23 cellular contexts compared by ENCODE assay signal in genomic region chr13:34066344-34066743, GRCh38.
"Had no signal": no experiment of that assay in that cellular context is flagged by ENCODE, and none has a peak within 500 bp of the region (broad histone marks: within the 10 kb centered on the region; RNA-seq: fewer than 3 reads in every experiment).

No MANE protein-coding gene starts in this region.

- H3K27ac ChIP-seq: gastroesophageal sphincter, hepatocyte, right atrium auricular region, spleen, suprapubic skin, tibial artery had no signal

- H3K79me2 ChIP-seq: hepatocyte had no signal

- H3K4me3 Mint-ChIP-seq: activated CD4-positive, alpha-beta T cell treated with anti-CD3 and anti-CD28 coated beads for 36 hours; activated CD8-positive, alpha-beta memory T cell treated with anti-CD3 and anti-CD28 coated beads, Interleukin-2, amount 10 ng/mL, durations not matched to agents 7 days and 5 days; activated CD8-positive, alpha-beta T cell treated with anti-CD3 and anti-CD28 coated beads, Interleukin-2, amount 10 ng/mL, durations not matched to agents 7 days and 5 days; activated naive CD4-positive, alpha-beta T cell treated with anti-CD3 and anti-CD28 coated beads, Interleukin-2, amount 50 U/mL, for 24 hours; activated naive CD8-positive, alpha-beta T cell treated with anti-CD3 and anti-CD28 coated beads, Interleukin-2, amount 50 U/mL, for 24 hours; dendritic cell treated with granulocyte-macrophage colony-stimulating factor and Interleukin-4, amounts not matched to agents 40 ng/mL and 50 ng/mL, for 4 days; memory B cell; natural killer cell; T-helper 2 cell treated with Interferon-gamma antibody and Interleukin-4, amounts not matched to agents 5 μg/mL and 100 μg/mL, for 36 hours had no signal

- H3K4me3 ChIP-seq: gastroesophageal sphincter, hepatocyte, right atrium auricular region, spleen, suprapubic skin, tibial artery had no signal

- H3K27me3 Mint-ChIP-seq: activated CD8-positive, alpha-beta memory T cell treated with anti-CD3 and anti-CD28 coated beads, Interleukin-2, amount 10 ng/mL, durations not matched to agents 7 days and 5 days; dendritic cell treated with granulocyte-macrophage colony-stimulating factor and Interleukin-4, amounts not matched to agents 40 ng/mL and 50 ng/mL, for 4 days; memory B cell had no signal

- H3K4me1 Mint-ChIP-seq: activated CD4-positive, alpha-beta T cell treated with anti-CD3 and anti-CD28 coated beads for 36 hours; activated CD8-positive, alpha-beta memory T cell treated with anti-CD3 and anti-CD28 coated beads, Interleukin-2, amount 10 ng/mL, durations not matched to agents 7 days and 5 days; activated naive CD4-positive, alpha-beta T cell treated with anti-CD3 and anti-CD28 coated beads, Interleukin-2, amount 50 U/mL, for 24 hours; activated naive CD8-positive, alpha-beta T cell treated with anti-CD3 and anti-CD28 coated beads, Interleukin-2, amount 50 U/mL, for 24 hours; memory B cell; natural killer cell had no signal

- H3K36me3 Mint-ChIP-seq: activated CD8-positive, alpha-beta memory T cell treated with anti-CD3 and anti-CD28 coated beads, Interleukin-2, amount 10 ng/mL, durations not matched to agents 7 days and 5 days; activated naive CD4-positive, alpha-beta T cell treated with anti-CD3 and anti-CD28 coated beads, Interleukin-2, amount 50 U/mL, for 24 hours; memory B cell; natural killer cell had no signal

- H3K27me3 ChIP-seq: gastroesophageal sphincter, hepatocyte, right atrium auricular region, spleen, suprapubic skin, tibial artery had no signal

- H3K27ac Mint-ChIP-seq: activated CD4-positive, alpha-beta T cell treated with anti-CD3 and anti-CD28 coated beads for 36 hours; activated CD8-positive, alpha-beta memory T cell treated with anti-CD3 and anti-CD28 coated beads, Interleukin-2, amount 10 ng/mL, durations not matched to agents 7 days and 5 days; activated CD8-positive, alpha-beta T cell treated with anti-CD3 and anti-CD28 coated beads, Interleukin-2, amount 10 ng/mL, durations not matched to agents 7 days and 5 days; activated naive CD4-positive, alpha-beta T cell treated with anti-CD3 and anti-CD28 coated beads, Interleukin-2, amount 50 U/mL, for 24 hours; activated naive CD8-positive, alpha-beta T cell treated with anti-CD3 and anti-CD28 coated beads, Interleukin-2, amount 50 U/mL, for 24 hours; activated T-helper 2 cell treated with anti-CD3 and anti-CD28 coated beads, Interferon-gamma antibody, Interleukin-2, Interleukin-4, amounts not matched to agents 10 μg/mL and 5 μg/mL and 100 μg/mL, durations not matched to agents 14 hours and 24 hours and 36 hours; dendritic cell treated with granulocyte-macrophage colony-stimulating factor and Interleukin-4, amounts not matched to agents 40 ng/mL and 50 ng/mL, for 4 days; memory B cell; natural killer cell; T-helper 2 cell treated with Interferon-gamma antibody and Interleukin-4, amounts not matched to agents 5 μg/mL and 100 μg/mL, for 36 hours had no signal

- H3K9me3 ChIP-seq: gastroesophageal sphincter, right atrium auricular region, spleen, suprapubic skin, tibial artery had no signal

- DNase-seq: activated CD4-positive, alpha-beta T cell treated with anti-CD3 and anti-CD28 coated beads for 36 hours; activated CD4-positive, CD25-positive, alpha-beta regulatory T cell; activated CD8-positive, alpha-beta memory T cell treated with anti-CD3 and anti-CD28 coated beads, Interleukin-2, amount 10 ng/mL, durations not matched to agents 7 days and 5 days; activated CD8-positive, alpha-beta T cell treated with anti-CD3 and anti-CD28 coated beads, Interleukin-2, amount 10 ng/mL, durations not matched to agents 7 days and 5 days; activated naive CD8-positive, alpha-beta T cell treated with anti-CD3 and anti-CD28 coated beads, Interleukin-2, amount 50 U/mL, for 24 hours; activated T-cell treated with anti-CD3 and anti-CD28 coated beads, Interleukin-2, amount 50 U/mL, for 48 hours; amygdala; central memory CD4-positive, alpha-beta T cell; left colon; natural killer cell; spleen; stimulated activated naive CD4-positive, alpha-beta T cell; T-helper 1 cell; tibial artery had no signal

- H3K36me3 ChIP-seq: gastroesophageal sphincter, right atrium auricular region, spleen, suprapubic skin, tibial artery had no signal

- H3K4me1 ChIP-seq: gastroesophageal sphincter, right atrium auricular region, spleen, tibial artery had no signal

- H3K9me3 Mint-ChIP-seq: activated naive CD4-positive, alpha-beta T cell treated with anti-CD3 and anti-CD28 coated beads, Interleukin-2, amount 50 U/mL, for 24 hours; activated naive CD8-positive, alpha-beta T cell treated with anti-CD3 and anti-CD28 coated beads, Interleukin-2, amount 50 U/mL, for 24 hours; activated T-helper 2 cell treated with anti-CD3 and anti-CD28 coated beads, Interferon-gamma antibody, Interleukin-2, Interleukin-4, amounts not matched to agents 10 μg/mL and 5 μg/mL and 100 μg/mL, durations not matched to agents 14 hours and 24 hours and 36 hours; dendritic cell treated with granulocyte-macrophage colony-stimulating factor and Interleukin-4, amounts not matched to agents 40 ng/mL and 50 ng/mL, for 4 days; T-helper 2 cell treated with Interferon-gamma antibody and Interleukin-4, amounts not matched to agents 5 μg/mL and 100 μg/mL, for 36 hours had no signal

- H3K4me2 ChIP-seq: hepatocyte had no signal

- H2AFZ ChIP-seq: hepatocyte had no signal

- ATAC-seq: activated CD4-positive, alpha-beta T cell treated with anti-CD3 and anti-CD28 coated beads for 36 hours; activated CD8-positive, alpha-beta memory T cell treated with anti-CD3 and anti-CD28 coated beads, Interleukin-2, amount 10 ng/mL, durations not matched to agents 7 days and 5 days; activated CD8-positive, alpha-beta T cell treated with anti-CD3 and anti-CD28 coated beads, Interleukin-2, amount 10 ng/mL, durations not matched to agents 7 days and 5 days; activated naive CD8-positive, alpha-beta T cell treated with anti-CD3 and anti-CD28 coated beads, Interleukin-2, amount 50 U/mL, for 24 hours; gastroesophageal sphincter; left colon; natural killer cell had no signal
